In the genomic region with DNA sequence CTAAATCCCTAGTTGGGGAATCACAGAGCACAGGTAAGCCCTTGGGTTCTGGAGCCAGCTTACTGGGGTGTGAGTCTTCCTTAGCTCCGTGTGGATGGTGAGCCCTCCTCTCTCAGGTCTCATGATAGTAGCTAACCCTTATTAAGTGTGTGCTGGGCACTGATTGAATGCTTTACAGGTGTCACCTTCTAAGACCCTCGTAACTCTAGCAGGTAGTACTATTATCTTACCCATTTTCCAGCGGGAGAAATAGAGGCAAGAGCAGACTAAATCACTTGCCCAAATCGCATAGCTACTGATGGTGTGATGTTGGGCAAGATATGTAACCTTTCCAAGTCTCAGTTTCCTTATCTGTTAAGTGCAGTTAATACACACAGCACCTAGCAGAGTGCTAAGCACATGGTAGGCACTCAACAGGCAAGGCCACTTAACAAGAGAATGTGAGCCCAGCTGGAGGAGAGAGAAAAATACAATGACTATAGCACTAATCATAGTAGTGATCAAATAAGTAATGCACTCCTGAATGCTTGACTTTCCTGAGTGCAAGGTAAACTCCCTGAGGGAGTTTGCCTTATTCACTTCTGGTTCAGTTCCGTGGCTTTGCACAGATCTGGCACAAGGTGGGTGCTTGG, we compare ENCODE assay signal across 29 cellular contexts. TPM values are rescaled to one million over a fixed set of nuclear protein-coding genes. Genes with fewer than 3 reads are reported as not detected.
DNase-seq lines count a peak whose midpoint lies in the region; ATAC-seq and TF ChIP-seq lines count a peak whose summit lies in the region.
"Had no signal": no experiment of that assay in that cellular context is flagged by ENCODE, and none has a peak within 500 bp of the region (broad histone marks: within the 10 kb centered on the region; RNA-seq: fewer than 3 reads in every experiment).

A gene with protein sequence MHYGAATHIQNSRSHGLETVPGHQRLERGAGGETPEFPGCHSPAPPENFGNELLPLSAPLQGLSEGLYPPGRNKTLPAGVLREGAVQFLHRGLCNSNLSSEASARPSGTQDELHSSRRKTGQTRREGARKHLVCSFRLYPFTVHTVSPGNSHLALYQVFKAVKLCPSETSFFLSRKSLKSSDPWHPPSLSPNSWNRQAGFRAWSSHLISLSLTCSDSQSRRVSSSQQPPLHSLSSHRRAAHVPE (minus strand): TSS at position 51 of the 632 bp plus-strand sequence. CDS start 240 bp downstream, outside the sequence.

- H3K27me3 ChIP-seq in BLaER1 treated with 17β-estradiol and CSF1 and Interleukin-3, amounts not matched to agents 10 nM and 100 nM: no peaks in the 10 kb centered on the region
- H3K27me3 ChIP-seq in PC-3 (ENCODE audit: low read length) (no peaks in the 10 kb centered on the region), lower lobe of right lung (ENCODE audit: low read depth) (peaks cover 4% of the 10 kb centered on the region)
- H3K27me3 ChIP-seq in effector memory CD4-positive, alpha-beta T cell (replicated peaks; ENCODE audit: control insufficient read depth, insufficient read depth, low read length, poor library complexity, severe bottlenecking): no peaks in the 10 kb centered on the region
- H3K27me3 ChIP-seq: gastroesophageal sphincter, hepatocyte, right lobe of liver had no signal

- no peaks in the 10 kb centered on the region for H3F3A ChIP-seq in PC-3 (ENCODE audit: low read length, unreplicated experiment)

- POLR2A ChIA-PET in PC-3 (lab: Charles Lee; ENCODE audit: unreplicated experiment): no interaction called here

- no peaks in the 10 kb centered on the region; a peak in 1 of 22 replicates for H3K9me3 ChIP-seq in BLaER1 treated with 17β-estradiol and CSF1 and Interleukin-3, amounts not matched to agents 10 nM and 100 nM (replicated peaks in 1 of 11)
- H3K9me3 ChIP-seq in PC-3 (ENCODE audit: low read length): no peaks in the 10 kb centered on the region
- H3K9me3 ChIP-seq in lower lobe of right lung: no peaks in the 10 kb centered on the region
- no peaks in the 10 kb centered on the region for H3K9me3 ChIP-seq in effector memory CD4-positive, alpha-beta T cell (ENCODE audit: control insufficient read depth, low read length)
- H3K9me3 ChIP-seq: gastroesophageal sphincter, right lobe of liver had no signal

- peaks cover 0 to 30% (median 0%) of the 10 kb centered on the region in 11 experiments; a peak in 4 of 22 replicates for H3K36me3 ChIP-seq in BLaER1 treated with 17β-estradiol and CSF1 and Interleukin-3, amounts not matched to agents 10 nM and 100 nM
- H3K36me3 ChIP-seq in PC-3 (ENCODE audit: low read depth, low read length) (no peaks in the 10 kb centered on the region), lower lobe of right lung (no peaks in the 10 kb centered on the region)
- H3K36me3 ChIP-seq in effector memory CD4-positive, alpha-beta T cell (ENCODE audit: control insufficient read depth, insufficient read depth, low read length): no peaks in the 10 kb centered on the region
- H3K36me3 ChIP-seq: gastroesophageal sphincter, right lobe of liver had no signal

- DNase-seq in DMS79 treated with DMSO at 0.1 percent for 48 hours (lab: John Stamatoyannopoulos, UW) (peak; percentile 2), PC-3 (peak; percentile 5), lower lobe of right lung (no peak), T-helper 1 cell (no peak)
- no peak for DNase-seq in effector memory CD4-positive, alpha-beta T cell
- DNase-seq: activated CD8-positive, alpha-beta T cell treated with anti-CD3 and anti-CD28 coated beads, Interleukin-2, amount 10 ng/mL, durations not matched to agents 7 days and 5 days; activated gamma-delta T cell; activated naive CD8-positive, alpha-beta T cell treated with anti-CD3 and anti-CD28 coated beads, Interleukin-2, amount 10 ng/mL, durations not matched to agents 7 days and 5 days; Calu3; NCI-H1092 treated with DMSO at 0.1 percent for 48 hours; NCI-H2107; NCI-H526 treated with DMSO at 0.1 percent for 48 hours; stimulated activated CD4-positive, alpha-beta T cell treated with anti-CD3 and anti-CD28 coated beads, Interleukin-12 subunit alpha, Interleukin-12 subunit beta, amount 100 ng/mL, for 4 hours; stimulated activated CD4-positive, alpha-beta T cell treated with anti-CD3 and anti-CD28 coated beads, Interleukin-4, amount 100 ng/mL, for 1 hour; T-helper 17 cell had no signal

- no peak within 1 kb of the TSS for H2AFZ ChIP-seq in PC-3 (ENCODE audit: low read length)
- H2AFZ ChIP-seq: GM23338, hepatocyte had no signal

- peak within 1 kb of the TSS in 7 of 10 experiments; percentile 1 to 60 (median 25); a peak in 7 of 20 replicates for H3K4me3 ChIP-seq in BLaER1 treated with 17β-estradiol and CSF1 and Interleukin-3, amounts not matched to agents 10 nM and 100 nM
- no peak within 1 kb of the TSS for H3K4me3 ChIP-seq in PC-3 (ENCODE audit: low read length)
- no peak within 1 kb of the TSS for H3K4me3 ChIP-seq in lower lobe of right lung
- no peak within 1 kb of the TSS for H3K4me3 ChIP-seq in effector memory CD4-positive, alpha-beta T cell (ENCODE audit: insufficient read depth, low read depth, low read length, poor library complexity, severe bottlenecking)
- H3K4me3 ChIP-seq: gastroesophageal sphincter, GM23338, hepatocyte, right lobe of liver, SK-N-MC had no signal

- peak within 1 kb of the TSS; percentile 10 to 99 (median 91); a peak in 20 of 22 replicates for H3K27ac ChIP-seq in BLaER1 treated with 17β-estradiol and CSF1 and Interleukin-3, amounts not matched to agents 10 nM and 100 nM
- no peak within 1 kb of the TSS for H3K27ac ChIP-seq in PC-3 (ENCODE audit: low read length)
- no peak within 1 kb of the TSS for H3K27ac ChIP-seq in lower lobe of right lung
- H3K27ac ChIP-seq in effector memory CD4-positive, alpha-beta T cell (ENCODE audit: insufficient read depth, low read length, poor library complexity, severe bottlenecking): no peak within 1 kb of the TSS
- H3K27ac ChIP-seq: C4-2B, gastroesophageal sphincter, hepatocyte, right lobe of liver, SK-N-MC had no signal

- intact Hi-C loops in PC-3 (cut with micrococcal nuclease): no loop called here
- intact Hi-C loops in lower lobe of right lung (cut with DNase I): no loop called here

- BruUV-seq in PC-3 (replicated peaks; lab: Mats Ljungman, UMichigan): no TSS peak

- H3K79me2 ChIP-seq in PC-3 (ENCODE audit: low read length): no peaks in the 10 kb centered on the region
- H3K79me2 ChIP-seq: hepatocyte had no signal

- H4K20me1 ChIP-seq in BLaER1 treated with 17β-estradiol and CSF1 and Interleukin-3, amounts not matched to agents 10 nM and 100 nM: no peaks in the 10 kb centered on the region
- no peaks in the 10 kb centered on the region for H4K20me1 ChIP-seq in PC-3 (ENCODE audit: low read length)

- TF ChIP-seq CTCF in PC-3 (conservative IDR thresholded peaks at IDR 0.05; ENCODE audit: low read depth, low read length) (no peak), lower lobe of right lung (IDR thresholded peaks at IDR 0.05) (no peak)

- ATAC-seq in PC-3 (no peak), lower lobe of right lung (peak; percentile 88 to 94), GM21381 (IDR thresholded peaks at IDR 0.05; ENCODE audit: unreplicated experiment) (no peak)
- ATAC-seq: activated CD4-positive, alpha-beta T cell treated with anti-CD3 and anti-CD28 coated beads for 36 hours; activated CD8-positive, alpha-beta T cell treated with anti-CD3 and anti-CD28 coated beads, Interleukin-2, amount 10 ng/mL, durations not matched to agents 7 days and 5 days; gastroesophageal sphincter; left colon; right lobe of liver; T-helper 17 cell had no signal

- H3K4me1 ChIP-seq in BLaER1 treated with 17β-estradiol and CSF1 and Interleukin-3, amounts not matched to agents 10 nM and 100 nM: peaks cover 99 to 100% (median 100%) of the 10 kb centered on the region in 10 experiments
- H3K4me1 ChIP-seq in PC-3 (ENCODE audit: insufficient read depth, low read length): no peaks in the 10 kb centered on the region
- peaks cover 17% of the 10 kb centered on the region for H3K4me1 ChIP-seq in lower lobe of right lung
- H3K4me1 ChIP-seq in effector memory CD4-positive, alpha-beta T cell (ENCODE audit: control insufficient read depth, insufficient read depth, low read length, poor library complexity, severe bottlenecking): no peaks in the 10 kb centered on the region
- H3K4me1 ChIP-seq: right lobe of liver had no signal

- peak within 1 kb of the TSS; percentile 86 to 97 (median 91) for H3K4me2 ChIP-seq in BLaER1 treated with 17β-estradiol and CSF1 and Interleukin-3, amounts not matched to agents 10 nM and 100 nM
- H3K4me2 ChIP-seq in PC-3 (ENCODE audit: low read length): no peak within 1 kb of the TSS
- H3K4me2 ChIP-seq: GM23338, hepatocyte had no signal

- no peaks in the 10 kb centered on the region for H3K9me2 ChIP-seq in PC-3 (replicated peaks; ENCODE audit: low read length)

- CTCF ChIA-PET in PC-3 (lab: Charles Lee): no interaction called here

- peak within 1 kb of the TSS; percentile 4 to 69 (median 55); a peak in 21 of 22 replicates for H3K9ac ChIP-seq in BLaER1 treated with 17β-estradiol and CSF1 and Interleukin-3, amounts not matched to agents 10 nM and 100 nM
- no peak within 1 kb of the TSS for H3K9ac ChIP-seq in PC-3 (ENCODE audit: low read length)

RNA-seq across cellular contexts. Expression of the gene that starts here (rescaled TPM):
- total RNA-seq in PC-3 (2014; rRNA removed) (not detected in 2 replicates), lower lobe of right lung (not detected)
- total RNA-seq: activated CD4-positive, alpha-beta T cell treated with anti-CD3 and anti-CD28 coated beads for 36 hours; activated CD8-positive, alpha-beta T cell treated with anti-CD3 and anti-CD28 coated beads, Interleukin-2, amount 10 ng/mL, durations not matched to agents 7 days and 5 days; activated naive CD8-positive, alpha-beta T cell treated with anti-CD3 and anti-CD28 coated beads, Interleukin-2, amount 10 ng/mL, durations not matched to agents 7 days and 5 days; Calu3; dermis microvascular lymphatic vessel endothelial cell; fibroblast of lung; gastroesophageal sphincter; GM23338; hepatocyte; progenitor cell of endocrine pancreas; right lobe of liver; ureter had no signal

Comparison
In these comparisons a context has a peak if more than half of its experiments do, and no peak if none do; other contexts are left out.
1. Peak in DNase-seq in PC-3; RNA of the gene not detected or under 1 TPM.
2. Peak in ATAC-seq in lower lobe of right lung; RNA of the gene not detected or under 1 TPM.
3. H3K27ac ChIP-seq: peak in BLaER1 treated with 17β-estradiol and CSF1 and Interleukin-3, amounts not matched to agents 10 nM and 100 nM (11 of 11); none in PC-3 (single experiment), lower lobe of right lung (single experiment) and effector memory CD4-positive, alpha-beta T cell (single experiment).
4. H3K4me3 ChIP-seq: peak in BLaER1 treated with 17β-estradiol and CSF1 and Interleukin-3, amounts not matched to agents 10 nM and 100 nM (7 of 10); none in PC-3 (single experiment), lower lobe of right lung (single experiment) and effector memory CD4-positive, alpha-beta T cell (single experiment).